ENCODE assay signal across 24 cellular contexts in the genomic region with DNA sequence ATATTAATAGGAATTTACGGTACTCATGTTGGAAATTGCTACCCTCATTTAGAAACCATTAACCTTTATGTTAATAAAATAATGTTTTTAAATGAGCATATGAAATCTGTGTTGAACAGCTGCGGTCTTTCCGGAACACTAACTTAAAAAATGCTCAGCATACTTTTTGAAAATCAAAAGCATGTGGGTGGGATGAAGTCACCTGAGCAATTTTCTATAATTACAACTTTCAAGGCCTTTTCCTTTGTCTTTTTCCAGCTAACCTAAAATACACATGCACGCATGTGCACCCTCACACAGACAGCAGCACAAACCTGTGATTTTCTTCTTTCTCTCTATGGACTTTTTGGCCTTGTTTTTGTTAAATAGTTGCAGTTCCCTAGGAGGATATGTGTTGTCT. TPM values are rescaled to one million over a fixed set of nuclear protein-coding genes. Genes with fewer than 3 reads are reported as not detected.
A peak's percentile ranks its signal among the peaks of the same experiment; 100 is the strongest.
DNase-seq lines count a peak whose midpoint lies in the region; ATAC-seq, FAIRE-seq and TF ChIP-seq lines count a peak whose summit lies in the region.
"Had no signal": no experiment of that assay in that cellular context is flagged by ENCODE, and none has a peak within 500 bp of the region (broad histone marks: within the 10 kb centered on the region; RNA-seq: fewer than 3 reads in every experiment).

No MANE protein-coding gene starts in this region.

- no peak for TF ChIP-seq POLR2A in A549 (IDR thresholded peaks at IDR 0.05; ENCODE audit: low read length)
- no peak for TF ChIP-seq POLR2A in upper lobe of left lung (IDR thresholded peaks at IDR 0.05)

- no peak for FAIRE-seq in A549 (lab: Jason Lieb, UNC)
- FAIRE-seq: endothelial cell of umbilical vein had no signal

- ATAC-seq in A549 (no peak), upper lobe of left lung (ENCODE audit: low FRiP score in 2 of 2) (no peak)
- ATAC-seq in CD8-positive, alpha-beta T cell = no peak
- ATAC-seq: left colon, Panc1, right lobe of liver had no signal

- H3K9ac ChIP-seq in trophoblast cell (ENCODE audit: low read length) = no peak overlapping the region
- H3K9ac ChIP-seq: parathyroid adenoma had no signal

- H3K27ac ChIP-seq in A549 = peak overlapping the region; percentile 77 to 82
- H3K27ac ChIP-seq in CD8-positive, alpha-beta T cell (ENCODE audit: low read depth, low read length) = no peak overlapping the region
- no peak overlapping the region for H3K27ac ChIP-seq in trophoblast cell (ENCODE audit: low read depth, low read length)
- H3K27ac ChIP-seq in upper lobe of left lung = no peak overlapping the region
- H3K27ac ChIP-seq: parathyroid adenoma had no signal

- H3K27me3 ChIP-seq in CD8-positive, alpha-beta T cell (ENCODE audit: insufficient read depth, low read length) = no peaks in the 10 kb centered on the region
- H3K27me3 ChIP-seq in trophoblast cell (ENCODE audit: insufficient read depth, low read length) (no peaks in the 10 kb centered on the region), upper lobe of left lung (no peaks in the 10 kb centered on the region)
- H3K27me3 ChIP-seq: right lobe of liver had no signal

- H2AK5ac ChIP-seq in trophoblast cell (ENCODE audit: low read length) = no peak overlapping the region

- intact Hi-C loops in CD8-positive, alpha-beta T cell (cut with DNase I, micrococcal nuclease) = no loop called here

- H3K27me3 Mint-ChIP-seq in CD8-positive, alpha-beta T cell (ENCODE audit: low read depth) = no peaks in the 10 kb centered on the region
- H3K27me3 Mint-ChIP-seq: dendritic cell treated with granulocyte-macrophage colony-stimulating factor and Interleukin-4, amounts not matched to agents 40 ng/mL and 50 ng/mL, for 4 days had no signal

- no peak overlapping the region for H3K14ac ChIP-seq in trophoblast cell (ENCODE audit: low read length)

- H3K36me3 Mint-ChIP-seq in CD8-positive, alpha-beta T cell = peaks cover 29% of the 10 kb centered on the region

- H2AFZ ChIP-seq in trophoblast cell (ENCODE audit: insufficient read depth, low read length, poor library complexity) = no peak overlapping the region
- H2AFZ ChIP-seq: parathyroid adenoma had no signal

- no peak overlapping the region for H4K12ac ChIP-seq in trophoblast cell (ENCODE audit: low read depth, low read length)

- DNase-seq in A549 (ENCODE audit: low read depth in 1 of 2, low spot score in 1 of 2) (no peak), NCI-H748 treated with DMSO at 0.1 percent for 48 hours (lab: John Stamatoyannopoulos, UW) (peak; percentile 16), trophoblast cell (peak; percentile 19 to 72), upper lobe of left lung (no peak), anterior cingulate cortex (lab: John Stamatoyannopoulos, UW) (no peak)
- no peak for DNase-seq in CD8-positive, alpha-beta T cell
- DNase-seq in stimulated activated CD4-positive, alpha-beta T cell treated with anti-CD3 and anti-CD28 coated beads, Interleukin-12 subunit alpha, Interleukin-12 subunit beta, amount 100 ng/mL, for 4 hours = no peak
- DNase-seq: activated CD4-positive, alpha-beta T cell treated with anti-CD3 and anti-CD28 coated beads for 48 hours; activated gamma-delta T cell treated with Interleukin-2 at 50 U/mL for 16 hours; caudate nucleus; DMS79 treated with DMSO at 0.1 percent for 48 hours; H9; head of caudate nucleus; left colon; midbrain; NCI-H187 treated with DMSO at 0.1 percent for 48 hours; nephron progenitor cell; NK-92 treated with Interleukin-12 subunit alpha and Interleukin-12 subunit beta, amount 100 ng/mL, for 24 hours; right lobe of liver had no signal

- no peaks in the 10 kb centered on the region for H3K36me3 ChIP-seq in CD8-positive, alpha-beta T cell (ENCODE audit: insufficient read depth, low read length)
- H3K36me3 ChIP-seq in trophoblast cell (ENCODE audit: control insufficient read depth in 1 of 2, insufficient read depth in 2 of 2, low read length in 2 of 2) = no peaks in the 10 kb centered on the region
- no peaks in the 10 kb centered on the region for H3K36me3 ChIP-seq in upper lobe of left lung
- H3K36me3 ChIP-seq: right lobe of liver had no signal

- H3K9me3 Mint-ChIP-seq in CD8-positive, alpha-beta T cell = peaks cover 4% of the 10 kb centered on the region
- H3K9me3 Mint-ChIP-seq: dendritic cell treated with granulocyte-macrophage colony-stimulating factor and Interleukin-4, amounts not matched to agents 40 ng/mL and 50 ng/mL, for 4 days had no signal

- TF ChIP-seq CTCF in A549 (IDR thresholded peaks at IDR 0.05) (no peak), upper lobe of left lung (IDR thresholded peaks at IDR 0.05) (no peak)
- TF ChIP-seq CTCF in CD8-positive, alpha-beta T cell (IDR thresholded peaks at IDR 0.05) = no peak

- no peak overlapping the region for H4K8ac ChIP-seq in trophoblast cell (ENCODE audit: low read depth, low read length)

- no peaks in the 10 kb centered on the region for H3K79me1 ChIP-seq in trophoblast cell (ENCODE audit: low read length)

- H3K9me3 ChIP-seq in A549 (no peaks in the 10 kb centered on the region), trophoblast cell (ENCODE audit: insufficient read depth, low read depth, low read length) (no peaks in the 10 kb centered on the region), upper lobe of left lung (no peaks in the 10 kb centered on the region)
- no peaks in the 10 kb centered on the region for H3K9me3 ChIP-seq in CD8-positive, alpha-beta T cell (ENCODE audit: low read length)
- H3K9me3 ChIP-seq: right lobe of liver had no signal

- POLR2A ChIA-PET in A549 (lab: Yijun Ruan, JAX) = no interaction called here
- POLR2A ChIA-PET in CD8-positive, alpha-beta T cell (lab: Charles Lee) = no interaction called here

- no peaks in the 10 kb centered on the region for H3K79me2 ChIP-seq in trophoblast cell (ENCODE audit: control insufficient read depth, insufficient read depth, low read length, poor library complexity)
- H3K79me2 ChIP-seq: parathyroid adenoma had no signal

- H3K4me2 ChIP-seq in A549 (peak overlapping the region; percentile 63), trophoblast cell (ENCODE audit: low read length) (no peak overlapping the region)

- peak overlapping the region; percentile 25 for H3K27ac Mint-ChIP-seq in CD8-positive, alpha-beta T cell
- H3K27ac Mint-ChIP-seq: dendritic cell treated with granulocyte-macrophage colony-stimulating factor and Interleukin-4, amounts not matched to agents 40 ng/mL and 50 ng/mL, for 4 days; nephron progenitor cell; T-helper 1 cell treated with Interleukin-12 subunit alpha and Interleukin-12 subunit beta and Interleukin-4 antibody, amounts not matched to agents 30 μg/mL and 1 μg/mL, for 36 hours had no signal

- no peak overlapping the region for H3K4ac ChIP-seq in trophoblast cell (ENCODE audit: low read depth, low read length)

- H3K4me3 ChIP-seq in A549 = no peak overlapping the region
- H3K4me3 ChIP-seq in CD8-positive, alpha-beta T cell (ENCODE audit: low read depth, low read length) = no peak overlapping the region
- H3K4me3 ChIP-seq in trophoblast cell (ENCODE audit: low read depth, low read length) = no peak overlapping the region
- H3K4me3 ChIP-seq in upper lobe of left lung = no peak overlapping the region
- H3K4me3 ChIP-seq: right lobe of liver had no signal

- H2BK12ac ChIP-seq in trophoblast cell (ENCODE audit: low read length) = no peak overlapping the region

- CTCF ChIA-PET in A549 (lab: Yijun Ruan, JAX) = interaction anchor here (1.0 to 3.5 kb wide), 3 partner anchors 10 to 39 kb away, joined by 5 to 8 read pairs (median 8); no protein-coding TSS in a partner anchor
- CTCF ChIA-PET in CD8-positive, alpha-beta T cell (lab: Charles Lee) = no interaction called here

- H3K4me1 ChIP-seq in A549 (peaks cover 40% of the 10 kb centered on the region), trophoblast cell (ENCODE audit: control insufficient read depth in 1 of 2, insufficient read depth in 2 of 2, low read length in 2 of 2) (no peaks in the 10 kb centered on the region), upper lobe of left lung (peaks cover 0 to 19% (median 13%) of the 10 kb centered on the region in 4 donors)
- no peaks in the 10 kb centered on the region for H3K4me1 ChIP-seq in CD8-positive, alpha-beta T cell (ENCODE audit: insufficient read depth, low read length)
- H3K4me1 ChIP-seq: parathyroid adenoma had no signal

- H3K18ac ChIP-seq in trophoblast cell (ENCODE audit: low read length) = no peak overlapping the region

- no peak for TF ChIP-seq EP300 in A549 (IDR thresholded peaks at IDR 0.05)
- no peak for TF ChIP-seq EP300 in upper lobe of left lung (IDR thresholded peaks at IDR 0.05)

- H4K91ac ChIP-seq in trophoblast cell (ENCODE audit: low read depth, low read length) = no peak overlapping the region

- H3K23ac ChIP-seq in trophoblast cell (ENCODE audit: low read length) = no peak overlapping the region

- no peak overlapping the region for H2BK120ac ChIP-seq in trophoblast cell (ENCODE audit: insufficient read depth, low read length, poor library complexity)

- TF ChIP-seq RAD21 in A549 (conservative IDR thresholded peaks at IDR 0.05 in 1 of 2, IDR thresholded peaks at IDR 0.05 in 1 of 2) = no peak

- no peak overlapping the region for H3K4me3 Mint-ChIP-seq in CD8-positive, alpha-beta T cell
- H3K4me3 Mint-ChIP-seq: dendritic cell treated with granulocyte-macrophage colony-stimulating factor and Interleukin-4, amounts not matched to agents 40 ng/mL and 50 ng/mL, for 4 days; H9; nephron progenitor cell; T-helper 1 cell treated with Interleukin-12 subunit alpha and Interleukin-12 subunit beta and Interleukin-4 antibody, amounts not matched to agents 30 μg/mL and 1 μg/mL, for 36 hours had no signal

- H3K4me1 Mint-ChIP-seq in CD8-positive, alpha-beta T cell (ENCODE audit: low read depth) = peaks cover 32% of the 10 kb centered on the region

- H2BK5ac ChIP-seq in trophoblast cell (ENCODE audit: low read depth, low read length, poor library complexity) = no peak overlapping the region

- 91% methylated on average over 4 of the region's 4 CpGs for WGBS in A549 (ENCODE audit: missing lambda C conversion rate)
- no CpG with 5 or more reads among the region's 4 CpGs for WGBS in trophoblast cell (ENCODE audit: extremely low coverage, insufficient coverage, insufficient read length)
- WGBS in upper lobe of left lung, 2 donors = 75 to 89% methylated on average over 4 of the region's 4 CpGs

RNA-seq across cellular contexts. Expression of a gene that starts 39.8 kb away (rescaled TPM):
- 10.2 and 13.7 TPM in 2 replicates for polyA plus RNA-seq in A549 (2011; rRNA removed)
- 15.0 and 17.7 TPM in 2 replicates for polyA plus RNA-seq in A549 (2012; cell fraction: cytosol; rRNA removed)
- polyA plus RNA-seq in A549 (2012; cell fraction: nucleus; rRNA removed) = 22.1 and 29.4 TPM in 2 replicates
- 5.1 to 7.3 TPM (median 6.2 TPM) in 3 replicates for polyA plus RNA-seq in A549 (2017; fragmentation: RNase III; extraction: RNeasy Plus Mini Kit Qiagen cat#74134 plus additional on column Dnase treatment)
- 22.4 and 30.7 TPM in 2 replicates for polyA minus RNA-seq in A549 (2011; rRNA and poly(A)+ RNA removed)
- 10 to 100 TPM; 33.8 to 38.8 TPM for total RNA-seq in CD8-positive, alpha-beta T cell
- polyA plus RNA-seq in trophoblast cell (2013) = 5.6 and 6.3 TPM in 2 replicates
- total RNA-seq in upper lobe of left lung = 100 to 1,000 TPM in 1 of 6 donors, 10 to 100 TPM in 2, 1 to 10 TPM in 3; 7.3 to 105 (median 10.7) TPM

RNA-seq across cellular contexts. Expression of a gene that starts 46.7 kb away (rescaled TPM):
- polyA plus RNA-seq in A549 (2011; rRNA removed) (3.9 and 9.7 TPM in 2 replicates), A549 (2017; fragmentation: RNase III; extraction: RNeasy Plus Mini Kit Qiagen cat#74134 plus additional on column Dnase treatment) (3.7 to 4.4 TPM (median 3.8 TPM) in 3 replicates)
- 0.86 and 1.1 TPM in 2 replicates for polyA plus RNA-seq in A549 (2012; cell fraction: cytosol; rRNA removed)
- 0.47 and 0.86 TPM in 2 replicates for polyA plus RNA-seq in A549 (2012; cell fraction: nucleus; rRNA removed)
- polyA minus RNA-seq in A549 (2011; rRNA and poly(A)+ RNA removed) = 3.5 and 4.5 TPM in 2 replicates
- not detected for total RNA-seq in CD8-positive, alpha-beta T cell
- polyA plus RNA-seq in trophoblast cell (2013) = 4.2 and 4.3 TPM in 2 replicates
- total RNA-seq in upper lobe of left lung = 10 to 100 TPM in 4 of 6 donors, 1 to 10 TPM in 2; 2.1 to 25.2 (median 14.0) TPM

Comparison
In these comparisons a context has a peak if more than half of its experiments do, and no peak if none do; other contexts are left out.
1. DNase-seq: peak in NCI-H748 treated with DMSO at 0.1 percent for 48 hours (single experiment) and trophoblast cell (2 of 2); none in A549 (0 of 2), CD8-positive, alpha-beta T cell (0 of 7), upper lobe of left lung (0 of 2), anterior cingulate cortex (0 of 58) and stimulated activated CD4-positive, alpha-beta T cell treated with anti-CD3 and anti-CD28 coated beads, Interleukin-12 subunit alpha, Interleukin-12 subunit beta, amount 100 ng/mL, for 4 hours (single experiment).
2. H3K27ac ChIP-seq: peak in A549 (2 of 2); none in CD8-positive, alpha-beta T cell (single experiment), trophoblast cell (single experiment) and upper lobe of left lung (0 of 4).